Comparison of ENCODE assay signal across 1 cellular context in genomic region chrX:65723706-65724105, GRCh38.
TF ChIP-seq lines count a peak whose summit lies in the region.

No MANE protein-coding gene starts in this region.

TF ChIP-seq in WTC11, 78 proteins besides CTCF, POLR2A, EP300 and RAD21 (continued from another document):
- TF ChIP-seq, protein P1, sequence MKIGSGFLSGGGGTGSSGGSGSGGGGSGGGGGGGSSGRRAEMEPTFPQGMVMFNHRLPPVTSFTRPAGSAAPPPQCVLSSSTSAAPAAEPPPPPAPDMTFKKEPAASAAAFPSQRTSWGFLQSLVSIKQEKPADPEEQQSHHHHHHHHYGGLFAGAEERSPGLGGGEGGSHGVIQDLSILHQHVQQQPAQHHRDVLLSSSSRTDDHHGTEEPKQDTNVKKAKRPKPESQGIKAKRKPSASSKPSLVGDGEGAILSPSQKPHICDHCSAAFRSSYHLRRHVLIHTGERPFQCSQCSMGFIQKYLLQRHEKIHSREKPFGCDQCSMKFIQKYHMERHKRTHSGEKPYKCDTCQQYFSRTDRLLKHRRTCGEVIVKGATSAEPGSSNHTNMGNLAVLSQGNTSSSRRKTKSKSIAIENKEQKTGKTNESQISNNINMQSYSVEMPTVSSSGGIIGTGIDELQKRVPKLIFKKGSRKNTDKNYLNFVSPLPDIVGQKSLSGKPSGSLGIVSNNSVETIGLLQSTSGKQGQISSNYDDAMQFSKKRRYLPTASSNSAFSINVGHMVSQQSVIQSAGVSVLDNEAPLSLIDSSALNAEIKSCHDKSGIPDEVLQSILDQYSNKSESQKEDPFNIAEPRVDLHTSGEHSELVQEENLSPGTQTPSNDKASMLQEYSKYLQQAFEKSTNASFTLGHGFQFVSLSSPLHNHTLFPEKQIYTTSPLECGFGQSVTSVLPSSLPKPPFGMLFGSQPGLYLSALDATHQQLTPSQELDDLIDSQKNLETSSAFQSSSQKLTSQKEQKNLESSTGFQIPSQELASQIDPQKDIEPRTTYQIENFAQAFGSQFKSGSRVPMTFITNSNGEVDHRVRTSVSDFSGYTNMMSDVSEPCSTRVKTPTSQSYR (CRISPR knock-in tag; IDR thresholded peaks at IDR 0.05): no peak
- TF ChIP-seq MLX (CRISPR knock-in tag; IDR thresholded peaks at IDR 0.05) (no peak), NR1H2 (CRISPR knock-in tag; IDR thresholded peaks at IDR 0.05) (no peak)
